ENCODE assay signal across 23 cellular contexts in genomic region chr12:74076918-74077317, GRCh38.
"Had no signal": no experiment of that assay in that cellular context is flagged by ENCODE, and none has a peak within 500 bp of the region (broad histone marks: within the 10 kb centered on the region; RNA-seq: fewer than 3 reads in every experiment).

No MANE protein-coding gene starts in this region.

- FAIRE-seq: endothelial cell of umbilical vein, frontal cortex, islet of Langerhans, keratinocyte had no signal

- H3K9me3 ChIP-seq: esophagus muscularis mucosa, left lung had no signal

- H3K27me3 ChIP-seq: dorsolateral prefrontal cortex, esophagus muscularis mucosa, foreskin keratinocyte, heart right ventricle, left lung had no signal

- H3K4me1 ChIP-seq: esophagus muscularis mucosa, foreskin keratinocyte, heart right ventricle, left lung, lower lobe of right lung had no signal

- H3K27ac ChIP-seq: coronary artery, dorsolateral prefrontal cortex, esophagus muscularis mucosa, foreskin keratinocyte, heart right ventricle, left lung, lower lobe of right lung had no signal

- DNase-seq: dermis blood vessel endothelial cell; dorsolateral prefrontal cortex; effector CD4-positive, alpha-beta T cell; effector memory CD4-positive, alpha-beta T cell; foreskin keratinocyte; glutamatergic neuron; head of caudate nucleus; heart right ventricle; hippocampal formation; left cardiac atrium; left lung; left ventricle myocardium superior; lower lobe of right lung; mesenchymal stem cell; mucosa of descending colon; naive B cell; naive thymus-derived CD8-positive, alpha-beta T cell had no signal

- H3K36me3 ChIP-seq: esophagus muscularis mucosa, heart right ventricle, left lung, lower lobe of right lung had no signal

- H3K4me3 ChIP-seq: coronary artery, dorsolateral prefrontal cortex, esophagus muscularis mucosa, heart right ventricle, left lung, lower lobe of right lung, mucosa of descending colon had no signal

- ATAC-seq: foreskin keratinocyte; heart right ventricle; left cardiac atrium; left lung; left ventricle myocardium superior; lower lobe of right lung; mucosa of descending colon; naive thymus-derived CD8-positive, alpha-beta T cell had no signal
